18 cellular contexts compared by ENCODE assay signal in the genomic region with DNA sequence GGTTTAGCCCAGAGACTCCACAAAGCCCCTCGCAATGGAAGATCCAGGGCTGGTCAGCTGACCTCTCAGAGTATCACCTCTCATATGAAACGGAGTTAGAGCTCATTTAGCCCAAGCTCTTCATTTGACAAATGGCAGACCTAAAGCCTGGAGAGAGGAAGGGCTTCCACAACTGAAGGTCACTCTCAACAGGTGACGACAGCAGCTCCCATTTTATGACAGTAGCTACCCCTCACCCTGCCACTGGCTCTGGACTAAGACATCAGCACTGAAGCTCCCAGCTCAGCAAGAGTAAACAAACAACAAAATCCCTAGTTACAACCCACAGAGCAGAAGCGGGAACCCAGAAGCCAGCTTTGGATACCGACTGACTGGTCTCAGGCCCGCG.
"Had no signal": no experiment of that assay in that cellular context is flagged by ENCODE, and none has a peak within 500 bp of the region (broad histone marks: within the 10 kb centered on the region; RNA-seq: fewer than 3 reads in every experiment).

No MANE protein-coding gene starts in this region.

- H3K27ac Mint-ChIP-seq: activated CD8-positive, alpha-beta memory T cell treated with anti-CD3 and anti-CD28 coated beads, Interleukin-2, amount 10 ng/mL, durations not matched to agents 7 days and 5 days; activated naive CD8-positive, alpha-beta T cell treated with anti-CD3 and anti-CD28 coated beads, Interleukin-2, amount 10 ng/mL, durations not matched to agents 7 days and 5 days; activated T-cell treated with anti-CD3 and anti-CD28 coated beads, Interleukin-2, amount 50 U/mL, for 72 hours had no signal

- H3K4me3 Mint-ChIP-seq: activated CD8-positive, alpha-beta memory T cell treated with anti-CD3 and anti-CD28 coated beads, Interleukin-2, amount 10 ng/mL, durations not matched to agents 7 days and 5 days; activated naive CD8-positive, alpha-beta T cell treated with anti-CD3 and anti-CD28 coated beads, Interleukin-2, amount 10 ng/mL, durations not matched to agents 7 days and 5 days; activated T-cell treated with anti-CD3 and anti-CD28 coated beads, Interleukin-2, amount 50 U/mL, for 72 hours had no signal

- H3K27me3 Mint-ChIP-seq: activated CD8-positive, alpha-beta memory T cell treated with anti-CD3 and anti-CD28 coated beads, Interleukin-2, amount 10 ng/mL, durations not matched to agents 7 days and 5 days; activated naive CD8-positive, alpha-beta T cell treated with anti-CD3 and anti-CD28 coated beads, Interleukin-2, amount 10 ng/mL, durations not matched to agents 7 days and 5 days had no signal

- H3K4me1 Mint-ChIP-seq: activated CD8-positive, alpha-beta memory T cell treated with anti-CD3 and anti-CD28 coated beads, Interleukin-2, amount 10 ng/mL, durations not matched to agents 7 days and 5 days; activated naive CD8-positive, alpha-beta T cell treated with anti-CD3 and anti-CD28 coated beads, Interleukin-2, amount 10 ng/mL, durations not matched to agents 7 days and 5 days had no signal

- DNase-seq: activated CD4-positive, alpha-beta T cell treated with anti-CD3 and anti-CD28 coated beads for 1 hour; activated CD4-positive, alpha-beta T cell treated with anti-CD3 and anti-CD28 coated beads, Interleukin-2, amount 50 U/mL, for 48 hours; activated CD8-positive, alpha-beta memory T cell treated with anti-CD3 and anti-CD28 coated beads, Interleukin-2, amount 10 ng/mL, durations not matched to agents 7 days and 5 days; activated naive CD8-positive, alpha-beta T cell treated with anti-CD3 and anti-CD28 coated beads, Interleukin-2, amount 10 ng/mL, durations not matched to agents 7 days and 5 days; activated T-cell treated with anti-CD3 and anti-CD28 coated beads, Interleukin-2, amount 50 U/mL, for 72 hours; foreskin fibroblast; left colon; mammary epithelial cell; stimulated activated CD4-positive, alpha-beta T cell treated with anti-CD3 and anti-CD28 coated beads, Interleukin-1b, Interleukin-23, amount 100 ng/mL, for 48 hours; stimulated activated naive CD4-positive, alpha-beta T cell treated with Interleukin-2 at 50 U/mL for 16 hours; T-helper 2 cell; upper lobe of right lung had no signal

- ATAC-seq: activated CD8-positive, alpha-beta memory T cell treated with anti-CD3 and anti-CD28 coated beads, Interleukin-2, amount 10 ng/mL, durations not matched to agents 7 days and 5 days; activated T-cell treated with anti-CD3 and anti-CD28 coated beads, Interleukin-2, amount 50 U/mL, for 72 hours; left colon; upper lobe of right lung had no signal

- H3K9me3 ChIP-seq: esophagus muscularis mucosa, right atrium auricular region, spleen, suprapubic skin, upper lobe of right lung had no signal

- H3K9me3 Mint-ChIP-seq: activated naive CD8-positive, alpha-beta T cell treated with anti-CD3 and anti-CD28 coated beads, Interleukin-2, amount 10 ng/mL, durations not matched to agents 7 days and 5 days; activated T-cell treated with anti-CD3 and anti-CD28 coated beads, Interleukin-2, amount 50 U/mL, for 72 hours had no signal

- H3K27ac ChIP-seq: parathyroid adenoma, spleen, suprapubic skin, upper lobe of right lung had no signal

- H3K9ac ChIP-seq: parathyroid adenoma had no signal

- H3K4me1 ChIP-seq: parathyroid adenoma had no signal

- H3K27me3 ChIP-seq: dorsolateral prefrontal cortex, esophagus muscularis mucosa, right atrium auricular region, spleen, suprapubic skin, upper lobe of right lung had no signal

- H3K4me3 ChIP-seq: dorsolateral prefrontal cortex, esophagus muscularis mucosa, right atrium auricular region, spleen, suprapubic skin, upper lobe of right lung had no signal
